23 cellular contexts compared by ENCODE assay signal in genomic region chr3:147415819-147416218, GRCh38. TPM values are rescaled to one million over a fixed set of nuclear protein-coding genes. Genes with fewer than 3 reads are reported as not detected.
DNase-seq lines count a peak whose midpoint lies in the region; ATAC-seq, FAIRE-seq and TF ChIP-seq lines count a peak whose summit lies in the region.
"Had no signal": no experiment of that assay in that cellular context is flagged by ENCODE, and none has a peak within 500 bp of the region (broad histone marks: within the 10 kb centered on the region; RNA-seq: fewer than 3 reads in every experiment).

No MANE protein-coding gene starts in this region.

- H2AFZ ChIP-seq in astrocyte (ENCODE audit: low read depth, low read length) = no peak overlapping the region

- no peak for TF ChIP-seq RAD21 in A549 (conservative IDR thresholded peaks at IDR 0.05 in 1 of 2, IDR thresholded peaks at IDR 0.05 in 1 of 2)

- peaks cover 94% of the 10 kb centered on the region for H3K27me3 Mint-ChIP-seq in astrocyte (ENCODE audit: low read depth, unreplicated experiment)

- H3K4me3 ChIP-seq in A549 = no peak overlapping the region
- H3K4me3 ChIP-seq in astrocyte (ENCODE audit: insufficient read depth, low read depth, low read length) = no peak overlapping the region
- no peak overlapping the region for H3K4me3 ChIP-seq in foreskin fibroblast (ENCODE audit: low read depth in 1 of 2, low read length in 2 of 2)
- H3K4me3 ChIP-seq in coronary artery = no peak overlapping the region
- H3K4me3 ChIP-seq: ascending aorta, SJCRH30 had no signal

- no peaks in the 10 kb centered on the region for H3K36me3 Mint-ChIP-seq in astrocyte (ENCODE audit: low read depth, unreplicated experiment)
- H3K36me3 Mint-ChIP-seq: IgD-negative memory B cell had no signal

- no peak for DNase-seq in A549 (ENCODE audit: low read depth in 1 of 2, low spot score in 1 of 2)
- peak; percentile 13 for DNase-seq in GM13977 (ENCODE audit: low spot score)
- no peak for DNase-seq in astrocyte (ENCODE audit: low read depth)
- DNase-seq in foreskin fibroblast = no peak
- DNase-seq in GDM1 (lab: John Stamatoyannopoulos, UW) = no peak
- DNase-seq in coronary artery (ENCODE audit: low spot score) = no peak
- DNase-seq in T-helper 2 cell = no peak
- DNase-seq: activated CD4-positive, alpha-beta T cell treated with anti-CD3 and anti-CD28 coated beads, Interleukin-2, amount 10 ng/mL, durations not matched to agents 24 days and 14 days; activated CD8-positive, alpha-beta memory T cell treated with anti-CD3 and anti-CD28 coated beads, Interleukin-2, amount 10 ng/mL, durations not matched to agents 7 days and 5 days; CD4-positive, alpha-beta memory T cell; MM.1S; NCI-H1436; SJCRH30 had no signal

- TF ChIP-seq EP300 in A549 (IDR thresholded peaks at IDR 0.05) = no peak

- H3K9ac ChIP-seq in astrocyte (ENCODE audit: low read length) = no peak overlapping the region

- peaks cover 35% of the 10 kb centered on the region for H3K27me3 ChIP-seq in astrocyte (ENCODE audit: insufficient read depth, low read length)
- H3K27me3 ChIP-seq: SJCRH30 had no signal

- WGBS in A549 (ENCODE audit: missing lambda C conversion rate) = 44% methylated on average over 2 of the region's 2 CpGs

- H3K4me1 ChIP-seq in A549 (no peaks in the 10 kb centered on the region), astrocyte (ENCODE audit: insufficient read depth, low read length) (peaks cover 17% of the 10 kb centered on the region)
- H3K4me1 ChIP-seq: SJCRH30 had no signal

- no peak overlapping the region for H3K27ac Mint-ChIP-seq in astrocyte (ENCODE audit: unreplicated experiment)
- H3K27ac Mint-ChIP-seq: activated CD4-positive, alpha-beta T cell treated with anti-CD3 and anti-CD28 coated beads, Interleukin-2, amount 10 ng/mL, durations not matched to agents 24 days and 14 days; activated CD8-positive, alpha-beta memory T cell treated with anti-CD3 and anti-CD28 coated beads, Interleukin-2, amount 10 ng/mL, durations not matched to agents 7 days and 5 days; activated naive CD4-positive, alpha-beta T cell treated with anti-CD3 and anti-CD28 coated beads, Interleukin-2, amount 50 U/mL, for 72 hours; CD4-positive, alpha-beta memory T cell; IgD-negative memory B cell; memory B cell had no signal

- TF ChIP-seq POLR2A in A549 (IDR thresholded peaks at IDR 0.05; ENCODE audit: low read length) = no peak

- H3K4me2 ChIP-seq in A549 = no peak overlapping the region
- H3K4me2 ChIP-seq in astrocyte (ENCODE audit: low read length) = no peak overlapping the region

- no peaks in the 10 kb centered on the region for H3K9me3 ChIP-seq in A549
- no peaks in the 10 kb centered on the region for H3K9me3 ChIP-seq in astrocyte (ENCODE audit: insufficient read depth, low read depth, low read length)

- H3K4me3 Mint-ChIP-seq in astrocyte (ENCODE audit: unreplicated experiment) = no peak overlapping the region
- H3K4me3 Mint-ChIP-seq: activated CD4-positive, alpha-beta T cell treated with anti-CD3 and anti-CD28 coated beads, Interleukin-2, amount 10 ng/mL, durations not matched to agents 24 days and 14 days; activated CD8-positive, alpha-beta memory T cell treated with anti-CD3 and anti-CD28 coated beads, Interleukin-2, amount 10 ng/mL, durations not matched to agents 7 days and 5 days; CD4-positive, alpha-beta memory T cell; IgD-negative memory B cell; memory B cell had no signal

- TF ChIP-seq CTCF in A549 (IDR thresholded peaks at IDR 0.05) (peak; percentile 19; the same call in 1 of the 3 replicates), GM13977 (IDR thresholded peaks at IDR 0.05; ENCODE audit: extremely low read depth, insufficient read depth, missing control alignments) (no peak), astrocyte (IDR thresholded peaks at IDR 0.05; ENCODE audit: insufficient read depth, low read depth, low read length) (peak; percentile 35), foreskin fibroblast (IDR thresholded peaks at IDR 0.05; ENCODE audit: low read depth, low read length) (peak; percentile 3), coronary artery (IDR thresholded peaks at IDR 0.05) (no peak)

- peaks cover 11% of the 10 kb centered on the region for H4K20me1 ChIP-seq in astrocyte (ENCODE audit: insufficient read depth, low read length)

- H3K27ac ChIP-seq in A549 (no peak overlapping the region), astrocyte (ENCODE audit: low read depth, low read length) (peak overlapping the region; percentile 43), coronary artery (no peak overlapping the region)
- H3K27ac ChIP-seq: ascending aorta, SJCRH30 had no signal

- CTCF ChIA-PET in A549 (lab: Yijun Ruan, JAX) = no interaction called here

- no peak for ATAC-seq in A549
- no peak for ATAC-seq in GM18909 (IDR thresholded peaks at IDR 0.05; ENCODE audit: poor library complexity, unreplicated experiment)
- ATAC-seq: activated CD8-positive, alpha-beta memory T cell treated with anti-CD3 and anti-CD28 coated beads, Interleukin-2, amount 10 ng/mL, durations not matched to agents 7 days and 5 days; activated naive CD4-positive, alpha-beta T cell treated with anti-CD3 and anti-CD28 coated beads, Interleukin-2, amount 50 U/mL, for 72 hours had no signal

- POLR2A ChIA-PET in A549 (lab: Yijun Ruan, JAX) = no interaction called here

- H3K79me2 ChIP-seq in astrocyte (ENCODE audit: insufficient read depth, low read length) = peaks cover 45% of the 10 kb centered on the region

- H3K4me1 Mint-ChIP-seq in astrocyte (ENCODE audit: low read depth, unreplicated experiment) = peaks cover 5% of the 10 kb centered on the region

- in situ Hi-C loops in GM13977 (cut with MboI; ENCODE audit: low pct_unique_long_range_greater_than_20kb, low sequenced_read_pairs, unreplicated experiment) = no loop called here

- peaks cover 16% of the 10 kb centered on the region for H3K9me3 Mint-ChIP-seq in astrocyte (ENCODE audit: unreplicated experiment)

- FAIRE-seq in A549 (lab: Jason Lieb, UNC) = no peak
- FAIRE-seq in astrocyte (lab: Jason Lieb, UNC) = no peak
- FAIRE-seq: endometrium, RCC 7860 had no signal

- H3K36me3 ChIP-seq in astrocyte (ENCODE audit: insufficient read depth, low read length) = peaks cover 4% of the 10 kb centered on the region
- H3K36me3 ChIP-seq: ascending aorta had no signal

TF ChIP-seq in A549, 52 proteins besides CTCF, POLR2A, EP300 and RAD21:
- TF ChIP-seq HOXB5 (CRISPR knock-in tag; IDR thresholded peaks at IDR 0.05) (no peak), REST (IDR thresholded peaks at IDR 0.05) (no peak)

RNA-seq across cellular contexts. Expression of gene ZIC1, which starts 6.7 kb away (rescaled TPM):
- polyA plus RNA-seq in A549 (2011; rRNA removed) = 0.01 and 0.03 TPM in 2 replicates
- 0.09 and 0.17 TPM in 2 replicates for polyA plus RNA-seq in A549 (2012; cell fraction: cytosol; rRNA removed)
- 0.70 TPM in 1 of 2 replicates, not detected in the other for polyA plus RNA-seq in A549 (2012; cell fraction: nucleus; rRNA removed)
- 0.07 TPM in 1 of 3 replicates, not detected in the others for polyA plus RNA-seq in A549 (2017; fragmentation: RNase III; extraction: RNeasy Plus Mini Kit Qiagen cat#74134 plus additional on column Dnase treatment)
- polyA minus RNA-seq in A549 (2011; rRNA and poly(A)+ RNA removed) = not detected in 2 replicates
- total RNA-seq in astrocyte = 0.19 and 0.30 TPM in 2 replicates
- total RNA-seq: activated CD4-positive, alpha-beta T cell treated with anti-CD3 and anti-CD28 coated beads, Interleukin-2, amount 10 ng/mL, durations not matched to agents 24 days and 14 days; activated CD8-positive, alpha-beta memory T cell treated with anti-CD3 and anti-CD28 coated beads, Interleukin-2, amount 10 ng/mL, durations not matched to agents 7 days and 5 days; activated naive CD4-positive, alpha-beta T cell treated with anti-CD3 and anti-CD28 coated beads, Interleukin-2, amount 50 U/mL, for 72 hours; CD4-positive, alpha-beta memory T cell; NCI-H460; T-helper 2 cell treated with Interferon-gamma antibody and Interleukin-4, amounts not matched to agents 100 ng/mL and 5 ng/mL, for 36 hours; urinary bladder had no signal
- polyA plus RNA-seq: CD4-positive, alpha-beta memory T cell; IgD-negative memory B cell; urinary bladder had no signal

RNA-seq across cellular contexts. Expression of gene ZIC4, which starts 9.5 kb away (rescaled TPM):
- polyA plus RNA-seq in A549 (2011; rRNA removed) (not detected in 2 replicates), A549 (2017; fragmentation: RNase III; extraction: RNeasy Plus Mini Kit Qiagen cat#74134 plus additional on column Dnase treatment) (not detected in 3 replicates)
- polyA plus RNA-seq in A549 (2012; cell fraction: cytosol; rRNA removed) = not detected in 2 replicates
- polyA plus RNA-seq in A549 (2012; cell fraction: nucleus; rRNA removed) = not detected in 2 replicates
- not detected in 2 replicates for polyA minus RNA-seq in A549 (2011; rRNA and poly(A)+ RNA removed)
- not detected in 2 replicates for total RNA-seq in astrocyte
- total RNA-seq: activated CD4-positive, alpha-beta T cell treated with anti-CD3 and anti-CD28 coated beads, Interleukin-2, amount 10 ng/mL, durations not matched to agents 24 days and 14 days; activated CD8-positive, alpha-beta memory T cell treated with anti-CD3 and anti-CD28 coated beads, Interleukin-2, amount 10 ng/mL, durations not matched to agents 7 days and 5 days; activated naive CD4-positive, alpha-beta T cell treated with anti-CD3 and anti-CD28 coated beads, Interleukin-2, amount 50 U/mL, for 72 hours; ascending aorta; CD4-positive, alpha-beta memory T cell; NCI-H460; T-helper 2 cell treated with Interferon-gamma antibody and Interleukin-4, amounts not matched to agents 100 ng/mL and 5 ng/mL, for 36 hours; urinary bladder had no signal
- polyA plus RNA-seq: CD4-positive, alpha-beta memory T cell; IgD-negative memory B cell; urinary bladder had no signal

Comparison
In these comparisons a context has a peak if more than half of its experiments do, and no peak if none do; other contexts are left out.
1. CTCF ChIP-seq: peak in A549 (single experiment), astrocyte (single experiment) and foreskin fibroblast (single experiment); none in GM13977 (single experiment) and coronary artery (single experiment).